In genomic region chr4:183431614-183432013, GRCh38 we compare ENCODE assay signal across 23 cellular contexts.
"Had no signal": no experiment of that assay in that cellular context is flagged by ENCODE, and none has a peak within 500 bp of the region (broad histone marks: within the 10 kb centered on the region; RNA-seq: fewer than 3 reads in every experiment).

No MANE protein-coding gene starts in this region.

- H3K27me3 Mint-ChIP-seq: activated CD4-positive, alpha-beta T cell treated with anti-CD3 and anti-CD28 coated beads, Interleukin-2, amount 10 ng/mL, durations not matched to agents 24 days and 14 days; activated CD8-positive, alpha-beta memory T cell treated with anti-CD3 and anti-CD28 coated beads, Interleukin-2, amount 10 ng/mL, durations not matched to agents 7 days and 5 days; activated T-cell treated with anti-CD3 and anti-CD28 coated beads, Interleukin-2, amount 50 U/mL, for 24 hours; central memory CD8-positive, alpha-beta T cell; stimulated activated naive CD8-positive, alpha-beta T cell treated with anti-CD3 and anti-CD28 coated beads, Interleukin-15, Interleukin-2, amounts not matched to agents 100 ng/mL and 50 ng/mL, for 24 hours had no signal

- H3K4me3 ChIP-seq: body of pancreas, coronary artery, lower lobe of right lung, prostate gland, skin epidermis, transverse colon, vagina had no signal

- H3K27ac ChIP-seq: body of pancreas, coronary artery, prostate gland, vagina had no signal

- H3K36me3 ChIP-seq: lower lobe of right lung, prostate gland, transverse colon, vagina had no signal

- H3K9me3 Mint-ChIP-seq: activated CD4-positive, alpha-beta T cell treated with anti-CD3 and anti-CD28 coated beads, Interleukin-2, amount 10 ng/mL, durations not matched to agents 24 days and 14 days; activated T-cell treated with anti-CD3 and anti-CD28 coated beads, Interleukin-2, amount 50 U/mL, for 24 hours; central memory CD8-positive, alpha-beta T cell; stimulated activated naive CD8-positive, alpha-beta T cell treated with anti-CD3 and anti-CD28 coated beads, Interleukin-15, Interleukin-2, amounts not matched to agents 100 ng/mL and 50 ng/mL, for 24 hours; T-helper 1 cell treated with Interleukin-12 subunit alpha and Interleukin-12 subunit beta and Interleukin-4 antibody, amounts not matched to agents 30 μg/mL and 1 μg/mL, for 36 hours had no signal

- H3K27me3 ChIP-seq: body of pancreas, transverse colon, vagina had no signal

- H3K27ac Mint-ChIP-seq: T-helper 1 cell treated with Interleukin-12 subunit alpha and Interleukin-12 subunit beta and Interleukin-4 antibody, amounts not matched to agents 30 μg/mL and 1 μg/mL, for 36 hours had no signal

- DNase-seq: activated CD4-positive, alpha-beta T cell treated with anti-CD3 and anti-CD28 coated beads, Interleukin-2, amount 10 ng/mL, durations not matched to agents 24 days and 14 days; activated CD8-positive, alpha-beta memory T cell treated with anti-CD3 and anti-CD28 coated beads, Interleukin-2, amount 10 ng/mL, durations not matched to agents 7 days and 5 days; activated T-cell treated with anti-CD3 and anti-CD28 coated beads, Interleukin-2, amount 50 U/mL, for 24 hours; body of pancreas; erythroblast; foreskin melanocyte; glutamatergic neuron; hippocampal formation; left colon; lower lobe of right lung; midbrain; right cardiac atrium; stimulated activated CD4-positive, alpha-beta T cell treated with anti-CD3 and anti-CD28 coated beads, Interleukin-15, amount 100 ng/mL, for 24 hours; stimulated activated CD4-positive, alpha-beta T cell treated with anti-CD3 and anti-CD28 coated beads, Interleukin-2, amount 100 ng/mL, for 48 hours; transverse colon had no signal

- H3K9me3 ChIP-seq: body of pancreas, lower lobe of right lung, prostate gland, transverse colon, vagina had no signal

- H3K36me3 Mint-ChIP-seq: activated CD8-positive, alpha-beta memory T cell treated with anti-CD3 and anti-CD28 coated beads, Interleukin-2, amount 10 ng/mL, durations not matched to agents 7 days and 5 days; activated naive CD4-positive, alpha-beta T cell treated with anti-CD3 and anti-CD28 coated beads, Interleukin-2, amount 50 U/mL, for 72 hours had no signal

- ATAC-seq: body of pancreas had no signal

- H3K4me3 Mint-ChIP-seq: activated CD8-positive, alpha-beta memory T cell treated with anti-CD3 and anti-CD28 coated beads, Interleukin-2, amount 10 ng/mL, durations not matched to agents 7 days and 5 days; activated T-cell treated with anti-CD3 and anti-CD28 coated beads, Interleukin-2, amount 50 U/mL, for 24 hours; stimulated activated naive CD8-positive, alpha-beta T cell treated with anti-CD3 and anti-CD28 coated beads, Interleukin-15, Interleukin-2, amounts not matched to agents 100 ng/mL and 50 ng/mL, for 24 hours; T-helper 1 cell treated with Interleukin-12 subunit alpha and Interleukin-12 subunit beta and Interleukin-4 antibody, amounts not matched to agents 30 μg/mL and 1 μg/mL, for 36 hours had no signal

- H3K4me1 ChIP-seq: body of pancreas, prostate gland, vagina had no signal
